ENCODE assay signal across 27 cellular contexts in the genomic region with DNA sequence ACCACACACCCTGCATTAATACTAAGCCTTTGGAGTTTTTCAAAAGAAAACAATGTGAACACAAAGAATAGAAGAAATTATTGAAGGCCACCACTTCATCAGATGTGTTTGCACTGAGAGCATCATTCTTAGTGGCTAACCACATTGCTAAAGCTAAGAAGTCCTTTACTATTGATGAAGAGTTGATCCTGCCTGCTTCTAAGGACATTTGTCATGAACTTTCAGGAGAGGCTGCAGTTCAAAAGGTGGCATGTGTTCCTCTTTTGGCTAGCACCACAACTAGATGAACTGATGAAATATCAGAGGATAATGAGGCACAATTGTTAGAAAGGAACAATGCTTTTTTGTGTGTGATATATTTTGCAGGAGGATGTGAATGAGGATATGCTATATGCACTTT.
"Had no signal": no experiment of that assay in that cellular context is flagged by ENCODE, and none has a peak within 500 bp of the region (broad histone marks: within the 10 kb centered on the region; RNA-seq: fewer than 3 reads in every experiment).

No MANE protein-coding gene starts in this region.

- ATAC-seq: body of pancreas, SK-N-SH treated with all-trans-retinoic acid at 6 μM for 48 hours, T-cell had no signal

- H3K9me3 ChIP-seq: adrenal gland, body of pancreas, Peyer's patch, SJSA1 had no signal

- H3K36me3 ChIP-seq: adrenal gland, Peyer's patch had no signal

- H3K27me3 ChIP-seq: adrenal gland, Peyer's patch, SJSA1 had no signal

- H3K4me3 Mint-ChIP-seq: activated B cell treated with CpG ODN at 0.5 μM for 24 hours; activated CD4-positive, alpha-beta T cell treated with anti-CD3 and anti-CD28 coated beads, Interleukin-2, amount 10 ng/mL, durations not matched to agents 24 days and 14 days; activated naive CD8-positive, alpha-beta T cell treated with anti-CD3 and anti-CD28 coated beads, Interleukin-2, amount 10 ng/mL, durations not matched to agents 7 days and 5 days; T-cell had no signal

- H3K4me3 ChIP-seq: adrenal gland, body of pancreas, Peyer's patch, SJSA1 had no signal

- H3K27ac Mint-ChIP-seq: activated B cell treated with CpG ODN at 0.5 μM for 24 hours; activated CD4-positive, alpha-beta T cell treated with anti-CD3 and anti-CD28 coated beads, Interleukin-2, amount 10 ng/mL, durations not matched to agents 24 days and 14 days; activated naive CD8-positive, alpha-beta T cell treated with anti-CD3 and anti-CD28 coated beads, Interleukin-2, amount 10 ng/mL, durations not matched to agents 7 days and 5 days; activated T-helper 2 cell treated with anti-CD3 and anti-CD28 coated beads, Interferon-gamma antibody, Interleukin-2, Interleukin-4, amounts not matched to agents 10 μg/mL and 5 μg/mL and 100 μg/mL, durations not matched to agents 14 hours and 24 hours and 36 hours; T-cell had no signal

- H3K9me3 Mint-ChIP-seq: activated CD4-positive, alpha-beta T cell treated with anti-CD3 and anti-CD28 coated beads, Interleukin-2, amount 10 ng/mL, durations not matched to agents 24 days and 14 days; activated naive CD8-positive, alpha-beta T cell treated with anti-CD3 and anti-CD28 coated beads, Interleukin-2, amount 10 ng/mL, durations not matched to agents 7 days and 5 days; activated T-helper 2 cell treated with anti-CD3 and anti-CD28 coated beads, Interferon-gamma antibody, Interleukin-2, Interleukin-4, amounts not matched to agents 10 μg/mL and 5 μg/mL and 100 μg/mL, durations not matched to agents 14 hours and 24 hours and 36 hours had no signal

- H3K27ac ChIP-seq: adrenal gland, body of pancreas, Peyer's patch, SJSA1 had no signal

- DNase-seq: activated B cell treated with CpG ODN at 0.5 μM for 24 hours; activated CD4-positive, alpha-beta T cell treated with anti-CD3 and anti-CD28 coated beads for 1 hour; activated CD4-positive, alpha-beta T cell treated with anti-CD3 and anti-CD28 coated beads, Interleukin-2, amount 10 ng/mL, durations not matched to agents 24 days and 14 days; activated CD4-positive, alpha-beta T cell treated with anti-CD3 and anti-CD28 coated beads, Interleukin-2, amount 50 U/mL, for 48 hours; activated gamma-delta T cell treated with Interleukin-2 at 50 U/mL for 16 hours; activated naive CD4-positive, alpha-beta T cell treated with anti-CD3 and anti-CD28 coated beads, Interleukin-2, amount 50 U/mL, for 16 hours; activated naive CD8-positive, alpha-beta T cell treated with anti-CD3 and anti-CD28 coated beads, Interleukin-2, amount 10 ng/mL, durations not matched to agents 7 days and 5 days; activated T-cell treated with anti-CD3 and anti-CD28 coated beads for 4 hours; activated T-cell treated with anti-CD3 and anti-CD28 coated beads, Interleukin-2, amount 50 U/mL, for 48 hours; adrenal gland; aorta; body of pancreas; Kasumi-1; KBM-7; NCI-H1048; NCI-H146; NCI-H187 treated with DMSO at 0.1 percent for 48 hours; NCI-H2081 treated with DMSO at 0.1 percent for 48 hours; NCI-H446; NCI-H524; Peyer's patch; SHP77; T-cell; T1000 had no signal
